In genomic region chr17:45290269-45290765, GRCh38 we compare ENCODE assay signal across 16 cellular contexts. TPM values are rescaled to one million over a fixed set of nuclear protein-coding genes. Genes with fewer than 3 reads are reported as not detected.
DNase-seq lines count a peak whose midpoint lies in the region; ATAC-seq and TF ChIP-seq lines count a peak whose summit lies in the region.
"Had no signal": no experiment of that assay in that cellular context is flagged by ENCODE, and none has a peak within 500 bp of the region (broad histone marks: within the 10 kb centered on the region; RNA-seq: fewer than 3 reads in every experiment).

No MANE protein-coding gene starts in this region.

- H4K20me1 ChIP-seq in BLaER1 treated with 17β-estradiol and CSF1 and Interleukin-3, amounts not matched to agents 10 nM and 100 nM = peaks cover 0 to 88% (median 71%) of the 10 kb centered on the region in 11 experiments; a peak in 20 of 22 replicates

- CTCF ChIA-PET in CD8-positive, alpha-beta memory T cell (lab: Charles Lee) = interaction anchor here (2.0 to 2.6 kb wide), 2 partner anchors 13 to 27 kb away, joined by 7 to 10 read pairs; partner anchors contain the start of gene MAP3K14

- peak overlapping the region in 2 of 10 experiments; percentile 4 to 11; a peak in 5 of 20 replicates for H3K4me3 ChIP-seq in BLaER1 treated with 17β-estradiol and CSF1 and Interleukin-3, amounts not matched to agents 10 nM and 100 nM
- H3K4me3 ChIP-seq in CD8-positive, alpha-beta memory T cell (ENCODE audit: low read length) = no peak overlapping the region
- H3K4me3 ChIP-seq in body of pancreas = no peak overlapping the region
- no peak overlapping the region for H3K4me3 ChIP-seq in prostate gland
- H3K4me3 ChIP-seq: Peyer's patch had no signal

- H3K4me1 ChIP-seq in BLaER1 treated with 17β-estradiol and CSF1 and Interleukin-3, amounts not matched to agents 10 nM and 100 nM = peaks cover 79 to 86% (median 80%) of the 10 kb centered on the region in 10 experiments
- H3K4me1 ChIP-seq in CD8-positive, alpha-beta memory T cell (ENCODE audit: insufficient read depth, low read length) = peaks cover 12% of the 10 kb centered on the region
- peaks cover 80% of the 10 kb centered on the region for H3K4me1 ChIP-seq in body of pancreas
- H3K4me1 ChIP-seq in prostate gland (replicated peaks) = peaks cover 32% of the 10 kb centered on the region

- H3K36me3 Mint-ChIP-seq in CD8-positive, alpha-beta memory T cell = peaks cover 0 to 74% (median 5%) of the 10 kb centered on the region in 3 donors
- peaks cover 2% of the 10 kb centered on the region for H3K36me3 Mint-ChIP-seq in neural crest cell (ENCODE audit: low read depth)

- no peaks in the 10 kb centered on the region for H3K9me3 ChIP-seq in BLaER1 treated with 17β-estradiol and CSF1 and Interleukin-3, amounts not matched to agents 10 nM and 100 nM (replicated peaks in 1 of 11)
- H3K9me3 ChIP-seq in CD8-positive, alpha-beta memory T cell (ENCODE audit: low read length) = no peaks in the 10 kb centered on the region
- H3K9me3 ChIP-seq in body of pancreas = no peaks in the 10 kb centered on the region
- H3K9me3 ChIP-seq in prostate gland = no peaks in the 10 kb centered on the region
- H3K9me3 ChIP-seq: Peyer's patch had no signal

- H3K27me3 ChIP-seq in BLaER1 treated with 17β-estradiol and CSF1 and Interleukin-3, amounts not matched to agents 10 nM and 100 nM = no peaks in the 10 kb centered on the region
- no peaks in the 10 kb centered on the region for H3K27me3 ChIP-seq in CD8-positive, alpha-beta memory T cell (ENCODE audit: insufficient read depth, low read length, poor library complexity, severe bottlenecking)
- no peaks in the 10 kb centered on the region for H3K27me3 ChIP-seq in body of pancreas
- H3K27me3 ChIP-seq in prostate gland (replicated peaks; ENCODE audit: insufficient read depth) = no peaks in the 10 kb centered on the region
- H3K27me3 ChIP-seq: Peyer's patch had no signal

- POLR2A ChIA-PET in CD8-positive, alpha-beta memory T cell (lab: Charles Lee) = interaction anchor here (1.0 kb wide), 1 partner anchor 27 kb away, joined by 3 read pairs; no protein-coding TSS in a partner anchor

- no peak for TF ChIP-seq CTCF in body of pancreas (IDR thresholded peaks at IDR 0.05)
- no peak for TF ChIP-seq CTCF in neural crest cell (conservative IDR thresholded peaks at IDR 0.05)
- no peak for TF ChIP-seq CTCF in prostate gland (IDR thresholded peaks at IDR 0.05)

- DNase-seq in CD8-positive, alpha-beta memory T cell = peak in 1 of 5 donors; percentile 14
- no peak for DNase-seq in body of pancreas
- no peak for DNase-seq in neural crest cell (ENCODE audit: low read depth, low spot score)
- DNase-seq in T-helper 9 cell = no peak
- no peak for DNase-seq in prostate gland (ENCODE audit: low spot score)
- DNase-seq: activated CD8-positive, alpha-beta memory T cell treated with anti-CD3 and anti-CD28 coated beads, Interleukin-2, amount 50 U/mL, for 48 hours; COR-L47; HFFc6; NCI-H1092; NCI-H510A treated with DMSO at 0.1 percent for 48 hours; stimulated activated CD4-positive, alpha-beta T cell treated with anti-CD3 and anti-CD28 coated beads, Interleukin-4, amount 100 ng/mL, for 4 hours had no signal

- H3K4me2 ChIP-seq in BLaER1 treated with 17β-estradiol and CSF1 and Interleukin-3, amounts not matched to agents 10 nM and 100 nM = peak overlapping the region; percentile 75 to 97 (median 92)

- H3K27me3 Mint-ChIP-seq in CD8-positive, alpha-beta memory T cell = no peaks in the 10 kb centered on the region
- H3K27me3 Mint-ChIP-seq in neural crest cell (ENCODE audit: low read depth) = no peaks in the 10 kb centered on the region

- peak overlapping the region in 9 of 11 experiments; percentile 35 to 79 (median 67); a peak in 18 of 22 replicates for H3K27ac ChIP-seq in BLaER1 treated with 17β-estradiol and CSF1 and Interleukin-3, amounts not matched to agents 10 nM and 100 nM
- no peak overlapping the region for H3K27ac ChIP-seq in CD8-positive, alpha-beta memory T cell (ENCODE audit: low read depth, low read length)
- H3K27ac ChIP-seq in body of pancreas (peak overlapping the region in 3 of 4 donors; percentile 57 to 85 (median 63)), prostate gland (peak overlapping the region in 1 of 2 donors; percentile 58)
- H3K27ac ChIP-seq: epithelial cell of prostate had no signal

- H3K9me3 Mint-ChIP-seq in CD8-positive, alpha-beta memory T cell = no peaks in the 10 kb centered on the region
- H3K9me3 Mint-ChIP-seq in neural crest cell = no peaks in the 10 kb centered on the region
- H3K9me3 Mint-ChIP-seq: HFFc6 had no signal

- TF ChIP-seq POLR2A in body of pancreas (IDR thresholded peaks at IDR 0.05) (no peak), prostate gland (IDR thresholded peaks at IDR 0.05) (no peak)

- 76 to 85% methylated on average over 10 to 11 of the region's 11 CpGs for WGBS in body of pancreas, 2 donors
- 84% methylated on average over 11 of the region's 11 CpGs for whole genome bisulfite sequencing in prostate gland

- peak overlapping the region in 7 of 8 donors; percentile 70 to 93 (median 75) for H3K27ac Mint-ChIP-seq in CD8-positive, alpha-beta memory T cell
- peak overlapping the region; percentile 27 for H3K27ac Mint-ChIP-seq in neural crest cell (ENCODE audit: unreplicated experiment)
- H3K27ac Mint-ChIP-seq: HFFc6 had no signal

- peaks cover 41 to 87% (median 52%) of the 10 kb centered on the region in 11 experiments for H3K36me3 ChIP-seq in BLaER1 treated with 17β-estradiol and CSF1 and Interleukin-3, amounts not matched to agents 10 nM and 100 nM
- H3K36me3 ChIP-seq in CD8-positive, alpha-beta memory T cell (ENCODE audit: insufficient read depth, low read length) = peaks cover 28% of the 10 kb centered on the region
- H3K36me3 ChIP-seq in body of pancreas (replicated peaks in 1 of 2; ENCODE audit: insufficient read depth in 1 of 2, low read depth in 2 of 2) (peaks cover 0 to 4% of the 10 kb centered on the region in 2 donors), prostate gland (peaks cover 0 to 8% of the 10 kb centered on the region in 2 donors)

- peaks cover 31 to 48% (median 44%) of the 10 kb centered on the region in 3 donors for H3K4me1 Mint-ChIP-seq in CD8-positive, alpha-beta memory T cell
- peaks cover 20% of the 10 kb centered on the region for H3K4me1 Mint-ChIP-seq in neural crest cell

- ATAC-seq in body of pancreas = no peak
- ATAC-seq in HG02571 (IDR thresholded peaks at IDR 0.05; ENCODE audit: unreplicated experiment) = no peak

- H3K9ac ChIP-seq in BLaER1 treated with 17β-estradiol and CSF1 and Interleukin-3, amounts not matched to agents 10 nM and 100 nM = peak overlapping the region in 7 of 11 experiments; percentile 10 to 73 (median 57); a peak in 13 of 22 replicates

- intact Hi-C loops in body of pancreas (cut with DNase I) = no loop called here
- intact Hi-C loops in prostate gland (cut with DNase I) = no loop called here

- H3K4me3 Mint-ChIP-seq in CD8-positive, alpha-beta memory T cell = no peak overlapping the region
- no peak overlapping the region for H3K4me3 Mint-ChIP-seq in neural crest cell
- H3K4me3 Mint-ChIP-seq: HFFc6 had no signal

RNA-seq across cellular contexts. Expression of gene MAP3K14, which starts 26.5 kb away (rescaled TPM):
- total RNA-seq in CD8-positive, alpha-beta memory T cell = 10 to 100 TPM; 60.2 to 62.4 TPM
- polyA plus RNA-seq in CD8-positive, alpha-beta memory T cell = 9.0 TPM
- total RNA-seq in body of pancreas = 1 to 10 TPM; 6.5 to 9.9 TPM
- 9.6 and 11.5 TPM in 2 replicates for total RNA-seq in neural crest cell
- 10 to 100 TPM; 12.5 to 16.1 TPM for total RNA-seq in prostate gland

RNA-seq across cellular contexts. Expression of gene SPATA32, which starts 28.4 kb away (rescaled TPM):
- total RNA-seq in CD8-positive, alpha-beta memory T cell = under 1 TPM in 1 of 2 experiments, not detected in 1; 0.15 TPM
- polyA plus RNA-seq in CD8-positive, alpha-beta memory T cell = 0.33 TPM
- total RNA-seq in body of pancreas (1 to 10 TPM in 1 of 2 donors, not detected in 1; 1.0 TPM), neural crest cell (0.23 and 0.25 TPM in 2 replicates), prostate gland (1 to 10 TPM in 1 of 2 donors, not detected in 1; 3.2 TPM)
- total RNA-seq: Peyer's patch, subcutaneous adipose tissue had no signal
